In the genomic region with DNA sequence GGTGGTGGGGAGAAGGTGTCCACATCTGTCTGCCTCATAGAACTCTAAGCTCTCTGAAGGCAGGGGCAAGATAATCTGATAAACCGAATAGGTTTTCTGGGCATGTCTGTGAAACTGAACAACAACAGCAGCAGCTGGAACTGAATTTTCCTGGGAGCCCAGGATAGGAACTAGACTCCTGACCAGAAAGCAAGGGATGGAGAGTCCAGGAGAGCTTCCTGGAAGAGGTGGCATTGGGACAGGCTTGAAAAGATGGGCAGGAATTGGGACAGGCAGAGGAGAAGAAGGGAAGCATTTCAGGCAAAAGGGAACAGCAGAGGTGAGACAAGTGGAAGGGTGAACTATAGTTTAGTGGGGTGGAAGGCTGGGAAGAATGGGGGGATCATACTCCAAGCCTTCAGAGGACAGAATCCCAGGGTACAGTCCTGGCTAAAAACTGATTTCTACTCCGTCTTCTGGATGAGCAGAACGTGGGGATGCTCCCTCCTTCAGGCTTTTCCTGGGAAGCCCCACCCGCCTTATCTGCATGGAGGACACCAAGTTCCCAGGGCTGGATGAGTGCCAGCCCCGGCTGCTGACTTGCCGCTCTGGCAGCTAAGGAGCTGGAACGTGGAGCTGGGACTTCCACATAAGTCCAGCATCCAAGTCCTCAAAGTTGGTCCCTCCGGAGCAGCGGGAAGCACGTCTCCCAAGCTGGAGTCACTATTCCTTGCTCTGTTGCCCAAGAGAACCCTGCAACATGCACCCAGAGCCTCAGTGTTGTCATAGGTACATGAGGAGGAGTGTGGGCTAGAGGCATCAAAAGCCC, we compare ENCODE assay signal across 10 cellular contexts. TPM values are rescaled to one million over a fixed set of nuclear protein-coding genes. Genes with fewer than 3 reads are reported as not detected.
A peak's percentile ranks its signal among the peaks of the same experiment; 100 is the strongest.
DNase-seq lines count a peak whose midpoint lies in the region; ATAC-seq and TF ChIP-seq lines count a peak whose summit lies in the region.
"Had no signal": no experiment of that assay in that cellular context is flagged by ENCODE, and none has a peak within 500 bp of the region (broad histone marks: within the 10 kb centered on the region; RNA-seq: fewer than 3 reads in every experiment).

No MANE protein-coding gene starts in this region.

- no peak overlapping the region for H2BK120ac ChIP-seq in trophoblast cell (ENCODE audit: insufficient read depth, low read length, poor library complexity)

- no CpG with 5 or more reads among the region's 10 CpGs for WGBS in trophoblast cell (ENCODE audit: extremely low coverage, insufficient coverage, insufficient read length)

- no peak overlapping the region for H3K4me3 ChIP-seq in BE2C (ENCODE audit: low read depth, low read length)
- no peak overlapping the region for H3K4me3 ChIP-seq in WERI-Rb-1 (ENCODE audit: low read depth, low read length)
- no peak overlapping the region for H3K4me3 ChIP-seq in trophoblast cell (ENCODE audit: low read depth, low read length)
- H3K4me3 ChIP-seq: skin epidermis had no signal

- no peak overlapping the region for H2BK12ac ChIP-seq in trophoblast cell (ENCODE audit: low read length)

- no peaks in the 10 kb centered on the region for H3K79me1 ChIP-seq in trophoblast cell (ENCODE audit: low read length)

- no peaks in the 10 kb centered on the region for H3K79me2 ChIP-seq in trophoblast cell (ENCODE audit: control insufficient read depth, insufficient read depth, low read length, poor library complexity)

- no peak overlapping the region for H4K12ac ChIP-seq in trophoblast cell (ENCODE audit: low read depth, low read length)

- no peak overlapping the region for H4K8ac ChIP-seq in trophoblast cell (ENCODE audit: low read depth, low read length)

- H3K9me3 ChIP-seq in BE2C (no peaks in the 10 kb centered on the region), WERI-Rb-1 (ENCODE audit: severe bottlenecking) (peaks cover 2% of the 10 kb centered on the region), trophoblast cell (ENCODE audit: insufficient read depth, low read depth, low read length) (no peaks in the 10 kb centered on the region)

- H3K9ac ChIP-seq in trophoblast cell (ENCODE audit: low read length): no peak overlapping the region

- no peak overlapping the region for H3K18ac ChIP-seq in trophoblast cell (ENCODE audit: low read length)

- no peak overlapping the region for H4K91ac ChIP-seq in trophoblast cell (ENCODE audit: low read depth, low read length)

- DNase-seq in BE2C (peak; percentile 55), WERI-Rb-1 (no peak), Right ventricle myocardium inferior (ENCODE audit: missing footprints) (peak; percentile 93), trophoblast cell (peak; percentile 56 to 75), iPS-NIHi11 (ENCODE audit: low spot score) (no peak)
- DNase-seq in activated CD4-positive, alpha-beta T cell treated with anti-CD3 and anti-CD28 coated beads, Interleukin-2, amount 50 U/mL, for 1 hour: no peak

- H2AK5ac ChIP-seq in trophoblast cell (ENCODE audit: low read length): no peak overlapping the region

- no peak overlapping the region for H2AFZ ChIP-seq in trophoblast cell (ENCODE audit: insufficient read depth, low read length, poor library complexity)

- no peak overlapping the region for H3K23ac ChIP-seq in trophoblast cell (ENCODE audit: low read length)

- H3K4ac ChIP-seq in trophoblast cell (ENCODE audit: low read depth, low read length): no peak overlapping the region

- H3K14ac ChIP-seq in trophoblast cell (ENCODE audit: low read length): no peak overlapping the region

- H3K4me1 ChIP-seq in BE2C (no peaks in the 10 kb centered on the region), trophoblast cell (ENCODE audit: control insufficient read depth in 1 of 2, insufficient read depth in 2 of 2, low read length in 2 of 2) (peaks cover 0 to 2% of the 10 kb centered on the region in 2 experiments)

- H3K27ac ChIP-seq in WERI-Rb-1 (peak overlapping the region; percentile 7; the same call in 1 of the 2 replicates), trophoblast cell (ENCODE audit: low read depth, low read length) (no peak overlapping the region)

- TF ChIP-seq CTCF in BE2C (IDR thresholded peaks at IDR 0.05; ENCODE audit: low read depth, low read length) (no peak), WERI-Rb-1 (IDR thresholded peaks at IDR 0.05; ENCODE audit: low read depth, low read length) (no peak)

- no peak overlapping the region for H2BK5ac ChIP-seq in trophoblast cell (ENCODE audit: low read depth, low read length, poor library complexity)

- ATAC-seq in Right ventricle myocardium inferior: peak; percentile 85
- ATAC-seq in GM19324 (IDR thresholded peaks at IDR 0.05; ENCODE audit: low FRiP score, unreplicated experiment): no peak
- ATAC-seq in GM19455 (IDR thresholded peaks at IDR 0.05; ENCODE audit: unreplicated experiment): no peak
- ATAC-seq: Panc1 had no signal

- peaks cover 47% of the 10 kb centered on the region for H3K27me3 ChIP-seq in BE2C
- no peaks in the 10 kb centered on the region for H3K27me3 ChIP-seq in WERI-Rb-1 (ENCODE audit: insufficient read depth, low read depth, severe bottlenecking)
- H3K27me3 ChIP-seq in trophoblast cell (ENCODE audit: insufficient read depth, low read length): peaks cover 2% of the 10 kb centered on the region

- H3K36me3 ChIP-seq in BE2C (no peaks in the 10 kb centered on the region), WERI-Rb-1 (no peaks in the 10 kb centered on the region), trophoblast cell (ENCODE audit: control insufficient read depth in 1 of 2, insufficient read depth in 2 of 2, low read length in 2 of 2) (no peaks in the 10 kb centered on the region)

- no peak overlapping the region for H3K4me2 ChIP-seq in trophoblast cell (ENCODE audit: low read length)

- intact Hi-C loops in Right ventricle myocardium inferior (cut with DNase I): no loop called here

RNA-seq across cellular contexts. Expression of a gene that starts 13.9 kb away (rescaled TPM):
- not detected for polyA plus RNA-seq in BE2C (2012; ENCODE audit: insufficient read depth, insufficient read length, low read depth)
- total RNA-seq in Right ventricle myocardium inferior: not detected
- 0.27 and 0.56 TPM in 2 replicates for polyA plus RNA-seq in trophoblast cell (2013)

RNA-seq across cellular contexts. Expression of a gene that starts 34.9 kb away (rescaled TPM):
- polyA plus RNA-seq in BE2C (2012; ENCODE audit: insufficient read depth, insufficient read length, low read depth): 0.56 TPM
- not detected for total RNA-seq in Right ventricle myocardium inferior
- 0.04 TPM in 1 of 2 replicates, not detected in the other for polyA plus RNA-seq in trophoblast cell (2013)

RNA-seq across cellular contexts. Expression of a gene that starts 42.4 kb away (rescaled TPM):
- polyA plus RNA-seq in BE2C (2012; ENCODE audit: insufficient read depth, insufficient read length, low read depth): 0.08 TPM
- 9.8 TPM for total RNA-seq in Right ventricle myocardium inferior
- polyA plus RNA-seq in trophoblast cell (2013): 38.6 and 39.3 TPM in 2 replicates

Comparison
In these comparisons a context has a peak if more than half of its experiments do, and no peak if none do; other contexts are left out.
1. DNase-seq: peak in BE2C (single experiment), Right ventricle myocardium inferior (single experiment) and trophoblast cell (2 of 2); none in WERI-Rb-1 (single experiment), activated CD4-positive, alpha-beta T cell treated with anti-CD3 and anti-CD28 coated beads, Interleukin-2, amount 50 U/mL, for 1 hour (single experiment) and iPS-NIHi11 (single experiment).